Comparison of ENCODE assay signal across 18 cellular contexts in the genomic region with DNA sequence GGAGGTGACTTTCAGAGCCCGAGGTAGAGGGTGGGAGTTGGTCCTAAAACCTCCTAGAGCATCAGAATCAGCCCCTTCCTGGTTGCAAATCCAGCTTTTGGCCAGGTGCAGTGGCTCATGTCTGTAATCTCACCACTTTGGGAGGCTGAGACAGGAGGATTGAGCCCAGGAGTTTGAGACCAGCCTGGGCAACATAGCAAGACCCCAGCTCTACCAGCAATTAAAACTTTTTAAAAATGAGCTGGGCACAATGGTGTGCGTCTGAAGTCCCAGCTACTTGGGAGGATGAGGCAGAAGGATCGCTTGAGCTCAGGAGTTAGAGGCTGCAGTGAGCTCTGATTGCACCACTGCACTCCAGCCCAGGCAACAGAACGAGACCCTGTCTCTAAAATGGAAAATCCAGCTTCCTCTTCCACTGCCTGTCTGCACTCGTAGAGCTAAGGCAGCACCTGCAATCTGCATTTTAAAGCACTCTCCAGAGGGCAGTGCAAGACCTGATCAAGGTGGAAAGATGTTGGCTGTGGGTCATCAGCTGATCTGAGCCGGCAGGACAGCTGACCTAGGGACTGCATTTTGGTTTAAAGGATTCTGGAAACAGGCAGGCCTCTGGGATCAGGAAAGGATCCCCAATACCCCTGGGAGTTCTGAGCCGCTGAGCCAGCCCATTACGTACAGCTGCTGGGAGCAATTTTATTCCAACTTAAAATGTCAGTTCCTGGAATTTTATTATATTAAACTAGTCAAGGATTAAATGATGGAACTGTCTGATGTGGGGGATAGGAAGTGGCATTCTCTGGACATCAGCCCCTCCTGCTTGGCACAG. TPM values are rescaled to one million over a fixed set of nuclear protein-coding genes. Genes with fewer than 3 reads are reported as not detected.
A peak's percentile ranks its signal among the peaks of the same experiment; 100 is the strongest.
DNase-seq lines count a peak whose midpoint lies in the region; FAIRE-seq and TF ChIP-seq lines count a peak whose summit lies in the region.
"Had no signal": no experiment of that assay in that cellular context is flagged by ENCODE, and none has a peak within 500 bp of the region (broad histone marks: within the 10 kb centered on the region; RNA-seq: fewer than 3 reads in every experiment).

No MANE protein-coding gene starts in this region.

- H3K79me2 ChIP-seq in H1 (ENCODE audit: control insufficient read depth in 1 of 2, insufficient read depth in 2 of 2, low read length in 2 of 2), result no peaks in the 10 kb centered on the region

- 74% methylated on average over 8 of the region's 8 CpGs; no CpG with 5 or more reads in 1 of the 2 experiments for WGBS in H1 (ENCODE audit: extremely low coverage in 1 of 2, insufficient coverage in 1 of 2, insufficient read length in 1 of 2, insufficient replicate concordance in 2 of 2, low coverage in 1 of 2, low lambda C conversion rate in 2 of 2, missing lambda C conversion rate in 1 of 2), 2 experiments

- H3K23me2 ChIP-seq in H1 (ENCODE audit: low read depth, low read length), result peaks cover 7% of the 10 kb centered on the region; the same call in 1 of the 2 replicates

- FAIRE-seq in H1 (lab: Jason Lieb, UNC), result no peak
- FAIRE-seq: HTR-8/SVneo had no signal

- no peak for TF ChIP-seq EP300 in H1 (IDR thresholded peaks at IDR 0.05; ENCODE audit: borderline replicate concordance in 1 of 2, low read depth in 2 of 2, low read length in 2 of 2)

- H3K27me3 Mint-ChIP-seq in mesothelial cell of epicardium (ENCODE audit: low read depth), result peaks cover 73% of the 10 kb centered on the region

- no peak overlapping the region for H3K4me3 ChIP-seq in BLaER1 treated with 17β-estradiol and CSF1 and Interleukin-3, amounts not matched to agents 10 nM and 100 nM
- H3K4me3 ChIP-seq in H1 (ENCODE audit: extremely low read depth in 1 of 4, insufficient read depth in 2 of 4, low read depth in 3 of 4, low read length in 4 of 4), result no peak overlapping the region
- H3K4me3 ChIP-seq in ascending aorta, result no peak overlapping the region

- no peak overlapping the region for H4K8ac ChIP-seq in H1 (ENCODE audit: extremely low read depth, insufficient read depth, low read length)

- peak overlapping the region; percentile 75; the same call in 1 of the 2 replicates for H2BK12ac ChIP-seq in H1 (ENCODE audit: low read depth, low read length)

- no peak overlapping the region for H3K23ac ChIP-seq in H1 (ENCODE audit: insufficient read length)

- H2AFZ ChIP-seq in H1 (ENCODE audit: low read length), result no peak overlapping the region

- H2BK5ac ChIP-seq in H1 (ENCODE audit: low read depth, low read length), result no peak overlapping the region

- TF ChIP-seq CTCF in H1 (IDR thresholded peaks at IDR 0.05; ENCODE audit: control extremely low read depth in 1 of 3, insufficient read depth in 1 of 3, low read depth in 1 of 3, low read length in 3 of 3) (peak in 2 of 3 experiments; percentile 11 to 13; a peak in 2 of 4 replicates), mesothelial cell of epicardium (IDR thresholded peaks at IDR 0.05; ENCODE audit: unreplicated experiment) (no peak), ascending aorta (IDR thresholded peaks at IDR 0.05) (no peak)

- DNase-seq in DMS79 treated with DMSO at 0.1 percent for 48 hours (lab: John Stamatoyannopoulos, UW), result peak; percentile 66
- DNase-seq in NCI-H2171 treated with DMSO at 0.1 percent for 48 hours (lab: John Stamatoyannopoulos, UW), result peak; percentile 66
- no peak for DNase-seq in H1 (ENCODE audit: low read depth in 1 of 2, low spot score in 2 of 2)
- no peak for DNase-seq in mesothelial cell of epicardium (ENCODE audit: low spot score in 2 of 2, unreplicated experiment in 2 of 2)
- DNase-seq in NCI-H2227 treated with DMSO at 0.1 percent for 48 hours (lab: John Stamatoyannopoulos, UW), result no peak
- no peak for DNase-seq in ascending aorta (ENCODE audit: low spot score in 2 of 2)
- DNase-seq in erythroblast (lab: John Stamatoyannopoulos, UW), result no peak
- DNase-seq: activated CD4-positive, alpha-beta T cell treated with anti-CD3 and anti-CD28 coated beads for 4 hours; brain microvascular endothelial cell; DND-41; NCI-H1092; SHP77 treated with DMSO at 0.1 percent for 48 hours had no signal

- no peak overlapping the region; the same call in 1 of the 2 replicates for H2AK5ac ChIP-seq in H1 (ENCODE audit: low read depth, low read length)

- H3K56ac ChIP-seq in H1 (replicated peaks; ENCODE audit: insufficient read length, low read depth, low read length), result no peak overlapping the region

- H3K4me1 Mint-ChIP-seq in mesothelial cell of epicardium, result peaks cover 4% of the 10 kb centered on the region

- POLR2A ChIA-PET in H1 (lab: Charles Lee; ENCODE audit: partially characterized antibody), result interaction anchor here (0.7 to 1.8 kb wide), 5 partner anchors 9 to 70 kb away, joined by 3 to 6 read pairs (median 4); no protein-coding TSS in a partner anchor

- intact Hi-C loops in ascending aorta (cut with DNase I), result no loop called here

- CTCF ChIA-PET in H1 (lab: Charles Lee; ENCODE audit: partially characterized antibody), result interaction anchor here (0.8 to 2.5 kb wide), 13 partner anchors 9 to 89 kb away, joined by 3 to 22 read pairs (median 5); no protein-coding TSS in a partner anchor

- TF ChIP-seq POLR2A in H1 (IDR thresholded peaks at IDR 0.05; ENCODE audit: control extremely low read depth in 1 of 2, low read depth in 2 of 2, low read length in 2 of 2), result no peak
- no peak for TF ChIP-seq POLR2A in erythroblast (IDR thresholded peaks at IDR 0.05; ENCODE audit: low read length)

- peaks cover 2 to 27% (median 17%) of the 10 kb centered on the region in 11 experiments; a peak in 15 of 22 replicates for H4K20me1 ChIP-seq in BLaER1 treated with 17β-estradiol and CSF1 and Interleukin-3, amounts not matched to agents 10 nM and 100 nM
- no peaks in the 10 kb centered on the region for H4K20me1 ChIP-seq in H1 (replicated peaks in 1 of 2; ENCODE audit: control insufficient read depth in 1 of 2, insufficient read depth in 2 of 2, low read length in 2 of 2)

- no peak overlapping the region for H3K4ac ChIP-seq in H1 (replicated peaks; ENCODE audit: insufficient read length, low read depth, low read length)

- H2BK20ac ChIP-seq in H1 (ENCODE audit: low read length), result peak overlapping the region; percentile 66; the same call in 1 of the 2 replicates

- peak overlapping the region; percentile 72; the same call in 1 of the 2 replicates for H2BK15ac ChIP-seq in H1 (ENCODE audit: low read length)

- H3K27me3 ChIP-seq in BLaER1 treated with 17β-estradiol and CSF1 and Interleukin-3, amounts not matched to agents 10 nM and 100 nM, result peaks cover 18 to 35% (median 25%) of the 10 kb centered on the region in 11 experiments
- H3K27me3 ChIP-seq in H1 (replicated peaks in 1 of 4; ENCODE audit: control insufficient read depth in 3 of 4, extremely low read depth in 1 of 4, insufficient read depth in 3 of 4, low read length in 3 of 4) (peaks cover 5 to 15% (median 10%) of the 10 kb centered on the region in 4 experiments), ascending aorta (peaks cover 16% of the 10 kb centered on the region)

- H3K27ac ChIP-seq in BLaER1 treated with 17β-estradiol and CSF1 and Interleukin-3, amounts not matched to agents 10 nM and 100 nM, result no peak overlapping the region
- H3K27ac ChIP-seq in H1 (ENCODE audit: low read depth, low read length), result no peak overlapping the region
- no peak overlapping the region for H3K27ac ChIP-seq in ascending aorta
- H3K27ac ChIP-seq: brain microvascular endothelial cell had no signal

- no peaks in the 10 kb centered on the region for H3K36me3 Mint-ChIP-seq in mesothelial cell of epicardium
- H3K36me3 Mint-ChIP-seq: activated naive CD4-positive, alpha-beta T cell treated with anti-CD3 and anti-CD28 coated beads, Interleukin-2, amount 50 U/mL, for 24 hours had no signal

- no peak overlapping the region for H3K9ac ChIP-seq in BLaER1 treated with 17β-estradiol and CSF1 and Interleukin-3, amounts not matched to agents 10 nM and 100 nM
- H3K9ac ChIP-seq in H1 (replicated peaks in 1 of 4; ENCODE audit: extremely low read depth in 1 of 4, low read depth in 3 of 4, low read length in 3 of 4), result no peak overlapping the region; a peak in 1 of 7 replicates

- no peak overlapping the region for H2BK120ac ChIP-seq in H1 (replicated peaks; ENCODE audit: low read depth, low read length)

- no peaks in the 10 kb centered on the region for H3K36me3 ChIP-seq in BLaER1 treated with 17β-estradiol and CSF1 and Interleukin-3, amounts not matched to agents 10 nM and 100 nM
- no peaks in the 10 kb centered on the region for H3K36me3 ChIP-seq in H1 (ENCODE audit: control insufficient read depth in 2 of 4, insufficient read depth in 4 of 4, low read length in 3 of 4)
- H3K36me3 ChIP-seq in ascending aorta, result no peaks in the 10 kb centered on the region
- H3K36me3 ChIP-seq: brain microvascular endothelial cell had no signal

- no peaks in the 10 kb centered on the region for H3K79me1 ChIP-seq in H1 (ENCODE audit: low read depth, low read length)

- 0 out of 2 replicates have a peak overlapping the region, but pooled peaks have one; percentile 48 for H3K18ac ChIP-seq in H1 (ENCODE audit: extremely low read depth, low read length)

- H4K5ac ChIP-seq in H1 (ENCODE audit: insufficient read length, low read depth, low read length), result no peak overlapping the region

- H3K4me3 Mint-ChIP-seq in mesothelial cell of epicardium, result no peak overlapping the region
- H3K4me3 Mint-ChIP-seq: activated naive CD4-positive, alpha-beta T cell treated with anti-CD3 and anti-CD28 coated beads, Interleukin-2, amount 50 U/mL, for 24 hours; dendritic cell treated with granulocyte-macrophage colony-stimulating factor and Interleukin-4, amounts not matched to agents 40 ng/mL and 50 ng/mL, for 4 days had no signal

- H3K4me1 ChIP-seq in BLaER1 treated with 17β-estradiol and CSF1 and Interleukin-3, amounts not matched to agents 10 nM and 100 nM, result peaks cover 48 to 63% (median 55%) of the 10 kb centered on the region in 10 experiments
- H3K4me1 ChIP-seq in H1 (replicated peaks in 1 of 4; ENCODE audit: control insufficient read depth in 3 of 4, insufficient read depth in 4 of 4, low read length in 3 of 4) (peaks cover 0 to 5% (median 1%) of the 10 kb centered on the region in 4 experiments; a peak in 3 of 7 replicates), ascending aorta (peaks cover 6 to 10% of the 10 kb centered on the region in 2 donors)

- peaks cover 3% of the 10 kb centered on the region for H3K9me3 Mint-ChIP-seq in mesothelial cell of epicardium
- H3K9me3 Mint-ChIP-seq: activated naive CD4-positive, alpha-beta T cell treated with anti-CD3 and anti-CD28 coated beads, Interleukin-2, amount 50 U/mL, for 24 hours; dendritic cell treated with granulocyte-macrophage colony-stimulating factor and Interleukin-4, amounts not matched to agents 40 ng/mL and 50 ng/mL, for 4 days; nephron progenitor cell had no signal

- H3K14ac ChIP-seq in H1 (ENCODE audit: insufficient read length), result no peak overlapping the region

- peak overlapping the region; percentile 21 to 97 (median 36) for H3K4me2 ChIP-seq in BLaER1 treated with 17β-estradiol and CSF1 and Interleukin-3, amounts not matched to agents 10 nM and 100 nM
- H3K4me2 ChIP-seq in H1 (ENCODE audit: insufficient read depth in 1 of 2, low read depth in 2 of 2, low read length in 2 of 2), result no peak overlapping the region

- H4K91ac ChIP-seq in H1 (replicated peaks; ENCODE audit: insufficient read length, low read length), result no peak overlapping the region

- H3K27ac Mint-ChIP-seq in mesothelial cell of epicardium, result no peak overlapping the region
- H3K27ac Mint-ChIP-seq: activated naive CD4-positive, alpha-beta T cell treated with anti-CD3 and anti-CD28 coated beads, Interleukin-2, amount 50 U/mL, for 24 hours; B cell; dendritic cell treated with granulocyte-macrophage colony-stimulating factor and Interleukin-4, amounts not matched to agents 40 ng/mL and 50 ng/mL, for 4 days; nephron progenitor cell had no signal

- peak; percentile 26 to 46; a peak in 3 of 4 replicates for TF ChIP-seq RAD21 in H1 (IDR thresholded peaks at IDR 0.05 in 1 of 2, conservative IDR thresholded peaks at IDR 0.05 in 1 of 2; ENCODE audit: low read depth in 2 of 2, low read length in 2 of 2)

- H3K9me3 ChIP-seq in BLaER1 treated with 17β-estradiol and CSF1 and Interleukin-3, amounts not matched to agents 10 nM and 100 nM (replicated peaks in 1 of 11), result 0 out of 22 replicates have a peak, but pooled peaks cover 0 to 6% (median 0%) of the 10 kb centered on the region in 11 experiments
- H3K9me3 ChIP-seq in H1 (ENCODE audit: insufficient read depth in 2 of 2, low read depth in 1 of 2, low read length in 1 of 2) (no peaks in the 10 kb centered on the region), ascending aorta (no peaks in the 10 kb centered on the region)

RNA-seq across cellular contexts. Expression of gene TESC, which starts 1.8 kb away (rescaled TPM):
- total RNA-seq in H1 (2021; fragmentation: NEBNext Ultra II Directional; extraction: Animal tissue kit (Norgen Biotek cat#: 25700)), result 9.8 and 12.0 TPM in 2 replicates
- polyA plus RNA-seq in H1 (2011; rRNA removed), result 17.7 and 20.1 TPM in 2 replicates
- polyA plus RNA-seq in H1 (2011; cell fraction: cytosol; rRNA removed), result 18.1 TPM
- polyA plus RNA-seq in H1 (2011; cell fraction: nucleus; rRNA removed), result 16.5 TPM
- polyA plus RNA-seq in H1 (2012, experiment 1 of 2), result 8.0 to 18.0 TPM (median 13.8 TPM) in 4 replicates
- 11.0 TPM for polyA plus RNA-seq in H1 (2012, experiment 2 of 2)
- polyA plus RNA-seq in H1 (2013, experiment 1 of 2), result 7.5 TPM
- polyA plus RNA-seq in H1 (2013, experiment 2 of 2), result 8.1 TPM
- 5.4 and 5.5 TPM in 2 replicates for polyA minus RNA-seq in H1 (2011; rRNA and poly(A)+ RNA removed)
- polyA minus RNA-seq in H1 (2011; cell fraction: cytosol; rRNA and poly(A)+ RNA removed), result 1.8 TPM
- polyA minus RNA-seq in H1 (2011; cell fraction: nucleus; rRNA and poly(A)+ RNA removed), result 7.9 TPM
- total RNA-seq in mesothelial cell of epicardium (not detected in 3 replicates), ascending aorta (20.8 TPM)

Comparison
In these comparisons a context has a peak if more than half of its experiments do, and no peak if none do; other contexts are left out.
1. H3K4me2 ChIP-seq: peak in BLaER1 treated with 17β-estradiol and CSF1 and Interleukin-3, amounts not matched to agents 10 nM and 100 nM (11 of 11); none in H1 (0 of 2).
2. DNase-seq: peak in DMS79 treated with DMSO at 0.1 percent for 48 hours (single experiment) and NCI-H2171 treated with DMSO at 0.1 percent for 48 hours (single experiment); none in H1 (0 of 2), mesothelial cell of epicardium (0 of 2), NCI-H2227 treated with DMSO at 0.1 percent for 48 hours (single experiment), ascending aorta (0 of 2) and erythroblast (0 of 2).
3. CTCF ChIP-seq: peak in H1 (2 of 3); none in mesothelial cell of epicardium (single experiment) and ascending aorta (0 of 3).